ENCODE assay signal across 1 cellular context in the genomic region with DNA sequence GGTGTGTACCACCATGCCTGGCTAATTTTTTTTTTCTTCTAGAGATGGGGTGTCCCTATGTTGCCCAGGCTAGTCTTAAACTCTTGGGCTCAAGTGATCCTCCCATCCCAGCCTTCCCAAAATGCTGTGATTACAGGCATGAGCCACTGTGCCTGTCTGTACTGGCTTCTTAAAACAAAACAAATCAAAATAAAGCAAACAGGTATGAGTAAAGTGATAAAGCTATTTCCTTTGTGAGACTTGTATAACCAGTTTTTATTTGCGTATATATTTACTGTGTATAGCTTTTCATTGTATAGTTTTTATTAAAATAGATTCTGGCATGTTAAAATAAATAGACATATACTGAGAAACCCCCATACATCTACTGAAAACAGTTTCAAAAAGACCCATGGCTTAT.
TF ChIP-seq lines count a peak whose summit lies in the region.

No MANE protein-coding gene starts in this region.

TF ChIP-seq in WTC11, 78 proteins besides CTCF, POLR2A, EP300 and RAD21 (continued from another document):
- TF ChIP-seq AR (CRISPR knock-in tag; IDR thresholded peaks at IDR 0.05) = no peak
- TF ChIP-seq MYBL2 (CRISPR knock-in tag; IDR thresholded peaks at IDR 0.05) = no peak
- TF ChIP-seq, protein P1, sequence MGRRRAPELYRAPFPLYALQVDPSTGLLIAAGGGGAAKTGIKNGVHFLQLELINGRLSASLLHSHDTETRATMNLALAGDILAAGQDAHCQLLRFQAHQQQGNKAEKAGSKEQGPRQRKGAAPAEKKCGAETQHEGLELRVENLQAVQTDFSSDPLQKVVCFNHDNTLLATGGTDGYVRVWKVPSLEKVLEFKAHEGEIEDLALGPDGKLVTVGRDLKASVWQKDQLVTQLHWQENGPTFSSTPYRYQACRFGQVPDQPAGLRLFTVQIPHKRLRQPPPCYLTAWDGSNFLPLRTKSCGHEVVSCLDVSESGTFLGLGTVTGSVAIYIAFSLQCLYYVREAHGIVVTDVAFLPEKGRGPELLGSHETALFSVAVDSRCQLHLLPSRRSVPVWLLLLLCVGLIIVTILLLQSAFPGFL (CRISPR knock-in tag; IDR thresholded peaks at IDR 0.05; ENCODE audit: borderline replicate concordance) = no peak
- no peak for TF ChIP-seq USF1 (CRISPR knock-in tag; IDR thresholded peaks at IDR 0.05)
- TF ChIP-seq CBFB (CRISPR knock-in tag; IDR thresholded peaks at IDR 0.05; ENCODE audit: low read depth) = no peak
- no peak for TF ChIP-seq ZNF232 (CRISPR knock-in tag; IDR thresholded peaks at IDR 0.05)
- TF ChIP-seq ZNF263 (CRISPR knock-in tag; IDR thresholded peaks at IDR 0.05; ENCODE audit: low read depth) = no peak
- no peak for TF ChIP-seq ZNF423 (CRISPR knock-in tag; IDR thresholded peaks at IDR 0.05)
- no peak for TF ChIP-seq HMGXB4 (CRISPR knock-in tag; IDR thresholded peaks at IDR 0.05)
- no peak for TF ChIP-seq NR1H2 (CRISPR knock-in tag; IDR thresholded peaks at IDR 0.05)
- TF ChIP-seq EMX1 (CRISPR knock-in tag; IDR thresholded peaks at IDR 0.05) = no peak
- no peak for TF ChIP-seq ZNF396 (CRISPR knock-in tag; IDR thresholded peaks at IDR 0.05; ENCODE audit: borderline replicate concordance)
- no peak for TF ChIP-seq JAZF1 (CRISPR knock-in tag; IDR thresholded peaks at IDR 0.05)
